ENCODE assay signal across 31 cellular contexts in genomic region chr9:109765278-109765677, GRCh38. TPM values are rescaled to one million over a fixed set of nuclear protein-coding genes. Genes with fewer than 3 reads are reported as not detected.
"Had no signal": no experiment of that assay in that cellular context is flagged by ENCODE, and none has a peak within 500 bp of the region (broad histone marks: within the 10 kb centered on the region; RNA-seq: fewer than 3 reads in every experiment).

No MANE protein-coding gene starts in this region.

- H3K9me3 ChIP-seq: ovary, psoas muscle, spleen, suprapubic skin, testis, tibial artery, transverse colon, upper lobe of right lung, uterus had no signal

- H3K27ac ChIP-seq: neural progenitor cell, ovary, parathyroid adenoma, psoas muscle, skin epidermis, spleen, suprapubic skin, testis, tibial artery, transverse colon, upper lobe of right lung, uterus had no signal

- ATAC-seq: natural killer cell; psoas muscle; right cardiac atrium; sciatic nerve; stimulated activated memory B cell treated with anti-CD40 and anti-IgM and Interleukin-4, amounts not matched to agents 10 μg/mL and 1 μg/mL and 100 μg/mL, for 72 hours; stimulated activated naive CD8-positive, alpha-beta T cell treated with anti-CD3 and anti-CD28 coated beads, Interleukin-15, amount 100 ng/mL, for 72 hours; stimulated activated naive CD8-positive, alpha-beta T cell treated with anti-CD3 and anti-CD28 coated beads, Interleukin-15, Interleukin-2, amounts not matched to agents 100 U/mL and 50 U/mL, for 24 hours; upper lobe of right lung had no signal

- H3K36me3 ChIP-seq: neural progenitor cell, ovary, spleen, suprapubic skin, tibial artery, transverse colon, upper lobe of right lung had no signal

- H3K4me1 ChIP-seq: parathyroid adenoma, spleen, suprapubic skin, testis, transverse colon, upper lobe of right lung, uterus had no signal

- H3K27ac Mint-ChIP-seq: natural killer cell; nephron; neural progenitor cell; progenitor cell of endocrine pancreas; stimulated activated memory B cell treated with anti-CD40 and anti-IgM and Interleukin-4, amounts not matched to agents 10 μg/mL and 1 μg/mL and 100 μg/mL, for 72 hours; stimulated activated naive CD8-positive, alpha-beta T cell treated with anti-CD3 and anti-CD28 coated beads, Interleukin-15, amount 100 ng/mL, for 72 hours; type B pancreatic cell had no signal

- H3K4me1 Mint-ChIP-seq: natural killer cell; stimulated activated memory B cell treated with anti-CD40 and anti-IgM and Interleukin-4, amounts not matched to agents 10 μg/mL and 1 μg/mL and 100 μg/mL, for 72 hours; stimulated activated naive CD8-positive, alpha-beta T cell treated with anti-CD3 and anti-CD28 coated beads, Interleukin-15, amount 100 ng/mL, for 72 hours had no signal

- H3K4me2 ChIP-seq: neural progenitor cell, smooth muscle cell had no signal

- H3K9me3 Mint-ChIP-seq: nephron; neural progenitor cell; stimulated activated memory B cell treated with anti-CD40 and anti-IgM and Interleukin-4, amounts not matched to agents 10 μg/mL and 1 μg/mL and 100 μg/mL, for 72 hours; type B pancreatic cell had no signal

- H3K79me2 ChIP-seq: parathyroid adenoma had no signal

- H3K36me3 Mint-ChIP-seq: natural killer cell; neural progenitor cell; stimulated activated memory B cell treated with anti-CD40 and anti-IgM and Interleukin-4, amounts not matched to agents 10 μg/mL and 1 μg/mL and 100 μg/mL, for 72 hours; type B pancreatic cell had no signal

- H3K27me3 ChIP-seq: neural progenitor cell, ovary, suprapubic skin, testis, tibial artery, transverse colon, upper lobe of right lung, uterus had no signal

- H2AFZ ChIP-seq: neural progenitor cell, parathyroid adenoma had no signal

- H3K4me3 Mint-ChIP-seq: natural killer cell; nephron; neural progenitor cell; stimulated activated memory B cell treated with anti-CD40 and anti-IgM and Interleukin-4, amounts not matched to agents 10 μg/mL and 1 μg/mL and 100 μg/mL, for 72 hours; stimulated activated naive CD8-positive, alpha-beta T cell treated with anti-CD3 and anti-CD28 coated beads, Interleukin-15, amount 100 ng/mL, for 72 hours; type B pancreatic cell had no signal

- H3K4me3 ChIP-seq: neural progenitor cell, ovary, psoas muscle, skin epidermis, smooth muscle cell, spleen, suprapubic skin, testis, tibial artery, transverse colon, upper lobe of right lung, uterus had no signal

- DNase-seq: natural killer cell; occipital lobe; ovary; posterior cingulate gyrus; psoas muscle; right cardiac atrium; spleen; stimulated activated CD4-positive, alpha-beta T cell treated with anti-CD3 and anti-CD28 coated beads, Interleukin-12 subunit alpha, Interleukin-12 subunit beta, amount 100 ng/mL, for 4 hours; stimulated activated CD4-positive, alpha-beta T cell treated with anti-CD3 and anti-CD28 coated beads, Interleukin-1b, Interleukin-23, amount 100 ng/mL, for 48 hours; stimulated activated CD4-positive, alpha-beta T cell treated with anti-CD3 and anti-CD28 coated beads, Interleukin-4, amount 100 ng/mL, for 1 hour; stimulated activated CD4-positive, alpha-beta T cell treated with anti-CD3 and anti-CD28 coated beads, Interleukin-4, amount 100 ng/mL, for 4 hours; stimulated activated CD8-positive, alpha-beta memory T cell treated with anti-CD3 and anti-CD28 coated beads, Interleukin-4, amount 100 ng/mL, for 48 hours; stimulated activated naive CD4-positive, alpha-beta T cell; stimulated activated naive CD8-positive, alpha-beta T cell treated with anti-CD3 and anti-CD28 coated beads, Interleukin-15, amount 100 ng/mL, for 72 hours; stimulated activated naive CD8-positive, alpha-beta T cell treated with anti-CD3 and anti-CD28 coated beads, Interleukin-15, Interleukin-2, amounts not matched to agents 100 U/mL and 50 U/mL, for 24 hours; substantia nigra; testis; tibial artery; transverse colon; upper lobe of right lung; uterus had no signal

- H3K9ac ChIP-seq: neural progenitor cell, parathyroid adenoma had no signal

RNA-seq across cellular contexts. Expression of gene PALM2AKAP2, which starts 14.7 kb away (rescaled TPM):
- total RNA-seq: natural killer cell had no signal
